ENCODE assay signal across 1 cellular context in genomic region chrX:48654746-48655145, GRCh38. TPM values are rescaled to one million over a fixed set of nuclear protein-coding genes. Genes with fewer than 3 reads are reported as not detected.
"Had no signal": no experiment of that assay in that cellular context is flagged by ENCODE, and none has a peak within 500 bp of the region (broad histone marks: within the 10 kb centered on the region; RNA-seq: fewer than 3 reads in every experiment).

No MANE protein-coding gene starts in this region.

RNA-seq across cellular contexts. Expression of gene WAS, which starts 28.9 kb away (rescaled TPM):
- total RNA-seq: pulmonary artery endothelial cell had no signal
